11 cellular contexts compared by ENCODE assay signal in genomic region chr9:83701769-83702168, GRCh38. TPM values are rescaled to one million over a fixed set of nuclear protein-coding genes. Genes with fewer than 3 reads are reported as not detected.
DNase-seq lines count a peak whose midpoint lies in the region; ATAC-seq and TF ChIP-seq lines count a peak whose summit lies in the region.
"Had no signal": no experiment of that assay in that cellular context is flagged by ENCODE, and none has a peak within 500 bp of the region (broad histone marks: within the 10 kb centered on the region; RNA-seq: fewer than 3 reads in every experiment).

No MANE protein-coding gene starts in this region.

- H3K4me3 Mint-ChIP-seq in stimulated activated naive CD8-positive, alpha-beta T cell treated with anti-CD3 and anti-CD28 coated beads, Interleukin-15, Interleukin-2, amounts not matched to agents 100 ng/mL and 50 ng/mL, for 24 hours, result peak overlapping the region; percentile 49
- no peak overlapping the region for H3K4me3 Mint-ChIP-seq in WTC11
- H3K4me3 Mint-ChIP-seq: activated T-helper 1 cell treated with anti-CD3 and anti-CD28 coated beads, Interleukin-12 subunit alpha, Interleukin-12 subunit beta, Interleukin-2, Interleukin-4 antibody, amounts not matched to agents 30 ng/mL and 10 ng/mL and 1 ng/mL, durations not matched to agents 14 hours and 24 hours and 36 hours had no signal

- H3K4me1 ChIP-seq in vagina, result peaks cover 60% of the 10 kb centered on the region

- CTCF ChIA-PET in WTC11 (lab: Charles Lee), result interaction anchor here (1.4 kb wide), 1 partner anchor 367 kb away, joined by 3 read pairs; no protein-coding TSS in a partner anchor

- peak overlapping the region; percentile 31 for H3K27ac ChIP-seq in vagina
- H3K27ac ChIP-seq: thyroid gland had no signal

- TF ChIP-seq POLR2A in vagina (IDR thresholded peaks at IDR 0.05), result no peak

- peak overlapping the region; percentile 66 for H3K27ac Mint-ChIP-seq in stimulated activated naive CD8-positive, alpha-beta T cell treated with anti-CD3 and anti-CD28 coated beads, Interleukin-15, Interleukin-2, amounts not matched to agents 100 ng/mL and 50 ng/mL, for 24 hours
- peak overlapping the region; percentile 43 for H3K27ac Mint-ChIP-seq in WTC11
- H3K27ac Mint-ChIP-seq: activated T-helper 1 cell treated with anti-CD3 and anti-CD28 coated beads, Interleukin-12 subunit alpha, Interleukin-12 subunit beta, Interleukin-2, Interleukin-4 antibody, amounts not matched to agents 30 ng/mL and 10 ng/mL and 1 ng/mL, durations not matched to agents 14 hours and 24 hours and 36 hours had no signal

- H3K36me3 ChIP-seq in vagina, result no peaks in the 10 kb centered on the region
- H3K36me3 ChIP-seq: thyroid gland had no signal

- H3K27me3 ChIP-seq in vagina, result no peaks in the 10 kb centered on the region
- H3K27me3 ChIP-seq: thyroid gland had no signal

- no peak for DNase-seq in stimulated activated naive CD8-positive, alpha-beta T cell treated with anti-CD3 and anti-CD28 coated beads, Interleukin-15, Interleukin-2, amounts not matched to agents 100 U/mL and 50 U/mL, for 24 hours
- DNase-seq in WTC11 (ENCODE audit: low spot score), result no peak
- DNase-seq in glomerular endothelial cell (ENCODE audit: extremely low read depth, low read depth, low spot score), result peak; percentile 72
- DNase-seq in vagina (ENCODE audit: extremely low spot score in 2 of 2), result no peak
- DNase-seq in C1 segment of cervical spinal cord (lab: John Stamatoyannopoulos, UW), result no peak
- DNase-seq in NCI-H446 treated with DMSO at 0.1 percent for 48 hours (lab: John Stamatoyannopoulos, UW), result no peak
- DNase-seq: thyroid gland had no signal

- no peaks in the 10 kb centered on the region for H3K9me3 Mint-ChIP-seq in stimulated activated naive CD8-positive, alpha-beta T cell treated with anti-CD3 and anti-CD28 coated beads, Interleukin-15, Interleukin-2, amounts not matched to agents 100 ng/mL and 50 ng/mL, for 24 hours
- H3K9me3 Mint-ChIP-seq in WTC11, result peaks cover 6% of the 10 kb centered on the region
- H3K9me3 Mint-ChIP-seq: activated T-helper 1 cell treated with anti-CD3 and anti-CD28 coated beads, Interleukin-12 subunit alpha, Interleukin-12 subunit beta, Interleukin-2, Interleukin-4 antibody, amounts not matched to agents 30 ng/mL and 10 ng/mL and 1 ng/mL, durations not matched to agents 14 hours and 24 hours and 36 hours had no signal

- intact Hi-C loops in vagina (cut with DNase I), result no loop called here

- ATAC-seq in stimulated activated naive CD8-positive, alpha-beta T cell treated with anti-CD3 and anti-CD28 coated beads, Interleukin-15, Interleukin-2, amounts not matched to agents 100 U/mL and 50 U/mL, for 24 hours, result no peak
- ATAC-seq in WTC11, result 0 out of 2 replicates have a peak, but pooled peaks have one; percentile 32
- no peak for ATAC-seq in HG02840 (IDR thresholded peaks at IDR 0.05; ENCODE audit: low FRiP score, unreplicated experiment)

- no peaks in the 10 kb centered on the region for H3K9me3 ChIP-seq in vagina
- H3K9me3 ChIP-seq: thyroid gland had no signal

- peaks cover 91% of the 10 kb centered on the region for H3K4me1 Mint-ChIP-seq in stimulated activated naive CD8-positive, alpha-beta T cell treated with anti-CD3 and anti-CD28 coated beads, Interleukin-15, Interleukin-2, amounts not matched to agents 100 ng/mL and 50 ng/mL, for 24 hours (ENCODE audit: low read depth)
- peaks cover 42% of the 10 kb centered on the region for H3K4me1 Mint-ChIP-seq in WTC11

- peaks cover 45% of the 10 kb centered on the region for H3K36me3 Mint-ChIP-seq in stimulated activated naive CD8-positive, alpha-beta T cell treated with anti-CD3 and anti-CD28 coated beads, Interleukin-15, Interleukin-2, amounts not matched to agents 100 ng/mL and 50 ng/mL, for 24 hours (ENCODE audit: low read depth)
- peaks cover 22% of the 10 kb centered on the region for H3K36me3 Mint-ChIP-seq in WTC11

- TF ChIP-seq CTCF in WTC11 (IDR thresholded peaks at IDR 0.05) (no peak), vagina (IDR thresholded peaks at IDR 0.05) (no peak)

- POLR2A ChIA-PET in WTC11 (lab: Charles Lee), result no interaction called here

- peak overlapping the region in 1 of 2 donors; percentile 3 for H3K4me3 ChIP-seq in vagina
- H3K4me3 ChIP-seq: smooth muscle cell, thyroid gland had no signal

- no peaks in the 10 kb centered on the region for H3K27me3 Mint-ChIP-seq in stimulated activated naive CD8-positive, alpha-beta T cell treated with anti-CD3 and anti-CD28 coated beads, Interleukin-15, Interleukin-2, amounts not matched to agents 100 ng/mL and 50 ng/mL, for 24 hours
- no peaks in the 10 kb centered on the region for H3K27me3 Mint-ChIP-seq in WTC11 (ENCODE audit: low read depth)

TF ChIP-seq in WTC11, 78 proteins besides CTCF, POLR2A, EP300 and RAD21:
- TF ChIP-seq ZNF512 (CRISPR knock-in tag; IDR thresholded peaks at IDR 0.05; ENCODE audit: borderline replicate concordance), result no peak
- no peak for TF ChIP-seq KAT7 (CRISPR knock-in tag; IDR thresholded peaks at IDR 0.05; ENCODE audit: borderline replicate concordance)
- no peak for TF ChIP-seq TP53 (CRISPR knock-in tag; IDR thresholded peaks at IDR 0.05)
- no peak for TF ChIP-seq ATF1 (CRISPR knock-in tag; IDR thresholded peaks at IDR 0.05)
- no peak for TF ChIP-seq NFE2L1 (CRISPR knock-in tag; IDR thresholded peaks at IDR 0.05)
- TF ChIP-seq TEAD1 (CRISPR knock-in tag; IDR thresholded peaks at IDR 0.05), result no peak
- no peak for TF ChIP-seq TEAD4 (CRISPR knock-in tag; IDR thresholded peaks at IDR 0.05)
- TF ChIP-seq ZMAT4 (CRISPR knock-in tag; IDR thresholded peaks at IDR 0.05), result no peak
- no peak for TF ChIP-seq SOX15 (CRISPR knock-in tag; IDR thresholded peaks at IDR 0.05)
- TF ChIP-seq ZBTB43 (CRISPR knock-in tag; IDR thresholded peaks at IDR 0.05), result no peak
- no peak for TF ChIP-seq ZBTB21 (CRISPR knock-in tag; IDR thresholded peaks at IDR 0.05; ENCODE audit: borderline replicate concordance)
- TF ChIP-seq E2F4 (CRISPR knock-in tag; IDR thresholded peaks at IDR 0.05; ENCODE audit: borderline replicate concordance, low read depth), result no peak
- no peak for TF ChIP-seq NFYB (CRISPR knock-in tag; conservative IDR thresholded peaks at IDR 0.05; ENCODE audit: low read depth)
- TF ChIP-seq ZNF425 (CRISPR knock-in tag; conservative IDR thresholded peaks at IDR 0.05), result no peak
- TF ChIP-seq GTF2I (CRISPR knock-in tag; conservative IDR thresholded peaks at IDR 0.05), result no peak
TF ChIP-seq in WTC11: peak in this region for 0.

RNA-seq across cellular contexts. Expression of gene UBQLN1, which starts 6.0 kb away (rescaled TPM):
- total RNA-seq in WTC11 (2021), result 103 to 110 TPM (median 105 TPM) in 3 replicates
- total RNA-seq in glomerular endothelial cell, result 92.3 and 116 TPM in 2 replicates
- total RNA-seq in vagina, result 90.8 TPM
